ENCODE assay signal across 27 cellular contexts in the genomic region with DNA sequence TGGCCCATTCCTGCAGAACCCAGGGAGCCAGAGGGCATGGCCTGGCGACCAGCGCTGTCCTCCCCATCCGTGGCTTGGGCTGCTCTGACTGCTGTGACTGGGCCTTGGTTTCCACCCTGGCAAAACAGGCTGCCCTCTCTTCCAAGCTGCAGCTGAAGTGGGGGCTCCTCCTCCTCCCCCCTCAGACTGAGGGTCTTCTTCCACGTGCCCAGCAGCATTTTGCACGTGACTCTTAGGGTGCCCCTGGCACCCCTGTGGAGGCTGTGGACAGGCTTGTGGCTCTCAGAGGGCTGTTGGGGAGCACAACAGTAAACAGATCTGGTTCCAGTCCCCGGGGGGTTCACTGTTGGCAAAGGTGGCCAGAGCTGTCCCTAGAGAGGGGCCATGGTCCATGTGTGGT. TPM values are rescaled to one million over a fixed set of nuclear protein-coding genes. Genes with fewer than 3 reads are reported as not detected.
DNase-seq lines count a peak whose midpoint lies in the region; ATAC-seq and TF ChIP-seq lines count a peak whose summit lies in the region.
"Had no signal": no experiment of that assay in that cellular context is flagged by ENCODE, and none has a peak within 500 bp of the region (broad histone marks: within the 10 kb centered on the region; RNA-seq: fewer than 3 reads in every experiment).

No MANE protein-coding gene starts in this region.

- no peak overlapping the region for H3K4me3 Mint-ChIP-seq in activated naive CD4-positive, alpha-beta T cell treated with anti-CD3 and anti-CD28 coated beads for 36 hours
- H3K4me3 Mint-ChIP-seq: CD8-positive, alpha-beta T cell had no signal

- H3K36me3 Mint-ChIP-seq in activated naive CD4-positive, alpha-beta T cell treated with anti-CD3 and anti-CD28 coated beads, Interleukin-2, amount 50 U/mL, for 72 hours, result no peaks in the 10 kb centered on the region
- H3K36me3 Mint-ChIP-seq in activated naive CD4-positive, alpha-beta T cell treated with anti-CD3 and anti-CD28 coated beads for 36 hours (ENCODE audit: low read depth), result peaks cover 5% of the 10 kb centered on the region

- no peaks in the 10 kb centered on the region for H3K9me3 Mint-ChIP-seq in activated naive CD4-positive, alpha-beta T cell treated with anti-CD3 and anti-CD28 coated beads, Interleukin-2, amount 50 U/mL, for 72 hours
- H3K9me3 Mint-ChIP-seq in activated naive CD4-positive, alpha-beta T cell treated with anti-CD3 and anti-CD28 coated beads for 36 hours, result no peaks in the 10 kb centered on the region
- H3K9me3 Mint-ChIP-seq: CD8-positive, alpha-beta T cell had no signal

- CTCF ChIA-PET in activated naive CD4-positive, alpha-beta T cell treated with anti-CD3 and anti-CD28 coated beads for 36 hours (lab: Charles Lee), result no interaction called here
- CTCF ChIA-PET in RWPE1 (lab: Yijun Ruan, JAX), result interaction anchor here (0.6 kb wide), 1 partner anchor 216 kb away, joined by 4 read pairs; no protein-coding TSS in a partner anchor

- H3K4me1 ChIP-seq in lower lobe of right lung, result peaks cover 15% of the 10 kb centered on the region
- H3K4me1 ChIP-seq in spleen, result peaks cover 16 to 48% (median 36%) of the 10 kb centered on the region in 6 donors
- H3K4me1 ChIP-seq: A549 had no signal

- POLR2A ChIA-PET in RWPE1 (lab: Yijun Ruan, JAX; ENCODE audit: low non-redundant PET), result no interaction called here

- no peak for TF ChIP-seq POLR2A in spleen (IDR thresholded peaks at IDR 0.05)

- H3K27me3 Mint-ChIP-seq in activated naive CD4-positive, alpha-beta T cell treated with anti-CD3 and anti-CD28 coated beads for 36 hours (ENCODE audit: low read depth), result no peaks in the 10 kb centered on the region

- H3K36me3 ChIP-seq in lower lobe of right lung (peaks cover 28% of the 10 kb centered on the region), spleen (peaks cover 0 to 95% (median 30%) of the 10 kb centered on the region in 6 donors)

- intact Hi-C loops in activated naive CD4-positive, alpha-beta T cell treated with anti-CD3 and anti-CD28 coated beads for 36 hours (cut with micrococcal nuclease), result no loop called here
- intact Hi-C loops in lower lobe of right lung (cut with DNase I), result no loop called here
- intact Hi-C loops in spleen (cut with DNase I; ENCODE audit: low total_unique reads), result no loop called here

- H3K27ac Mint-ChIP-seq in activated naive CD4-positive, alpha-beta T cell treated with anti-CD3 and anti-CD28 coated beads, Interleukin-2, amount 50 U/mL, for 72 hours, result peak overlapping the region; percentile 55 to 61
- no peak overlapping the region for H3K27ac Mint-ChIP-seq in activated naive CD4-positive, alpha-beta T cell treated with anti-CD3 and anti-CD28 coated beads for 36 hours
- H3K27ac Mint-ChIP-seq: CD8-positive, alpha-beta T cell had no signal

- peak overlapping the region; percentile 18; the same call in 1 of the 2 replicates for H3K27ac ChIP-seq in RWPE1
- peak overlapping the region; percentile 18 for H3K27ac ChIP-seq in lower lobe of right lung
- peak overlapping the region in 2 of 8 donors; percentile 41 to 55 for H3K27ac ChIP-seq in spleen
- H3K27ac ChIP-seq: A549, HL-60, SK-N-MC had no signal

- H3K27me3 ChIP-seq in lower lobe of right lung (ENCODE audit: low read depth), result no peaks in the 10 kb centered on the region
- no peaks in the 10 kb centered on the region for H3K27me3 ChIP-seq in spleen (replicated peaks in 1 of 7)

- no peak for TF ChIP-seq CTCF in RWPE1 (conservative IDR thresholded peaks at IDR 0.05; ENCODE audit: low read depth)
- TF ChIP-seq CTCF in lower lobe of right lung (IDR thresholded peaks at IDR 0.05), result no peak
- TF ChIP-seq CTCF in spleen (IDR thresholded peaks at IDR 0.05 in 8 of 11, conservative IDR thresholded peaks at IDR 0.05 in 3 of 11), result no peak

- ATAC-seq in activated naive CD4-positive, alpha-beta T cell treated with anti-CD3 and anti-CD28 coated beads, Interleukin-2, amount 50 U/mL, for 72 hours, result no peak
- no peak for ATAC-seq in lower lobe of right lung
- no peak for ATAC-seq in GM21529 (IDR thresholded peaks at IDR 0.05; ENCODE audit: unreplicated experiment)
- ATAC-seq: A549; CD8-positive, alpha-beta T cell; HCT116; K562 had no signal

- no peaks in the 10 kb centered on the region for H3K9me3 ChIP-seq in lower lobe of right lung
- H3K9me3 ChIP-seq in spleen, result no peaks in the 10 kb centered on the region
- H3K9me3 ChIP-seq: A549, Caco-2 had no signal

- WGBS in spleen, 5 donors, result 83 to 92% (median 89%) methylated on average over 5 to 6 of the region's 6 CpGs

- H3K4me1 Mint-ChIP-seq in activated naive CD4-positive, alpha-beta T cell treated with anti-CD3 and anti-CD28 coated beads for 36 hours (ENCODE audit: low read depth), result peaks cover 7% of the 10 kb centered on the region

- H3K4me3 ChIP-seq in lower lobe of right lung, result no peak overlapping the region
- no peak overlapping the region for H3K4me3 ChIP-seq in spleen
- H3K4me3 ChIP-seq: A549, K562, SK-N-MC had no signal

- no peak for DNase-seq in activated naive CD4-positive, alpha-beta T cell treated with anti-CD3 and anti-CD28 coated beads, Interleukin-2, amount 50 U/mL, for 72 hours (ENCODE audit: low spot score in 2 of 2)
- DNase-seq in activated naive CD4-positive, alpha-beta T cell treated with anti-CD3 and anti-CD28 coated beads for 36 hours, result no peak
- DNase-seq in RWPE1 (ENCODE audit: low spot score) (no peak), lower lobe of right lung (peak; percentile 20), spleen (peak; percentile 51), ecto neural progenitor cell (ENCODE audit: low spot score) (no peak)
- no peak for DNase-seq in activated CD4-positive, alpha-beta T cell treated with anti-CD3 and anti-CD28 coated beads for 4 hours
- DNase-seq: AML-193; C1 segment of cervical spinal cord; Caco-2; CD8-positive, alpha-beta T cell; Kasumi-1; NCI-H1436; NCI-H187; NCI-H2081 treated with DMSO at 0.1 percent for 48 hours; NCI-H2171; NCI-H226; NCI-H510A; NCI-H69; RPMI8226; SIG-M5 had no signal

RNA-seq across cellular contexts. Expression of gene PISD, which starts 51.4 kb away (rescaled TPM):
- total RNA-seq in activated naive CD4-positive, alpha-beta T cell treated with anti-CD3 and anti-CD28 coated beads, Interleukin-2, amount 50 U/mL, for 72 hours, result 10 to 100 TPM; 36.8 to 41.9 TPM
- 10 to 100 TPM; 45.6 to 45.7 TPM for total RNA-seq in activated naive CD4-positive, alpha-beta T cell treated with anti-CD3 and anti-CD28 coated beads for 36 hours
- total RNA-seq in lower lobe of right lung (47.3 TPM), spleen (100 to 1,000 TPM in 2 of 7 donors, 10 to 100 TPM in 5; 52.6 to 108 (median 83.0) TPM)
- 10 to 100 TPM; 27.6 to 41.7 (median 32.1) TPM for polyA plus RNA-seq in spleen

Comparison
In these comparisons a context has a peak if more than half of its experiments do, and no peak if none do; other contexts are left out.
1. DNase-seq: peak in lower lobe of right lung (single experiment) and spleen (single experiment); none in activated naive CD4-positive, alpha-beta T cell treated with anti-CD3 and anti-CD28 coated beads, Interleukin-2, amount 50 U/mL, for 72 hours (0 of 2), activated naive CD4-positive, alpha-beta T cell treated with anti-CD3 and anti-CD28 coated beads for 36 hours (single experiment), RWPE1 (single experiment), activated CD4-positive, alpha-beta T cell treated with anti-CD3 and anti-CD28 coated beads for 4 hours (0 of 2) and ecto neural progenitor cell (single experiment).